Comparison of ENCODE assay signal across 1 cellular context in the genomic region with DNA sequence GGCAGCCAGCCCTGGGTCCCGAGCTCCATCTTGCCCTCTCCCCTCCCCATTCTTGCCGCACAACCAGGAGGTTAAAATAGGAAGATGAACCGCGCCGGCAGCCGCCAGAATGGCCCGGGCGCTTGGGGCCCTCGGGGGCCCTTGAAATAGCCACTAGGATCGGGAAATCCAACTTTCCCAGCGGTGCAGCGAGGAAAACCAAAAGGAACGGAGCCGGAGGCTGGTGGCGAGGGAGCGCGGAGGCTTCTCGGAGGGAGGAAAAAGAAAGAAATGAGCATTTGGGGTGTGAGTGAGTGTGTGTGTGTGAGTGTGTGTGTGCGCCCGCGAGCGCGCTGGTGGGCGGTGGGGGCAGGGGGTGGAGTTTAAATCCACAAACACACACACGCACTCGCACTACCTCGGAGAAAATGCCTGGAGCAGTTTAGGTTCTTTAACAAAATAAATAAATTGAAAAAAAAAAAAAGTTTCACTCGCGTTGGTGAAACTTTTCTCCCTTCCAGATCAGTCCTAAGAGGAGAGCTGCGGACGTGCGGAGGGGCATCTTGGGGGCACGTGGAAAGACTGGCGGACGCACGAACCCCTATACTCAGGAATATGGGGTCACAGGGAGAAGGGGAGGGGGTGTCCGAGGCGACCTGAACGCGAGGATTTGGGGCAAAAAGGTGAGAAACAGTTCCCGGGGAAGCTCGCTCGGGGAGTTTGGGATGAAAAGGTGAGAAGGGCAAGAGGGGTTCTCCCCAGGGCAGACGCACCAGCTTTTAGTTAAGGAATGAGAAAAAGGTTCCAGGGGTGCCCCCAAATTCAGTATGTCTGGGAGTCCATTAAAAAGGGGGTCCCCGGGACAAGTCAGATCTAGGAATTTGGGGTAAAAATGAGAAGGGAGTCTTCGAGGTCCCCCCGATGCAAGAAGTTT.
TF ChIP-seq lines count a peak whose summit lies in the region.

No MANE protein-coding gene starts in this region.

TF ChIP-seq in HEK293, 187 proteins besides CTCF, POLR2A, EP300 and RAD21 (continued from another document and continues in another):
- TF ChIP-seq, protein P1, sequence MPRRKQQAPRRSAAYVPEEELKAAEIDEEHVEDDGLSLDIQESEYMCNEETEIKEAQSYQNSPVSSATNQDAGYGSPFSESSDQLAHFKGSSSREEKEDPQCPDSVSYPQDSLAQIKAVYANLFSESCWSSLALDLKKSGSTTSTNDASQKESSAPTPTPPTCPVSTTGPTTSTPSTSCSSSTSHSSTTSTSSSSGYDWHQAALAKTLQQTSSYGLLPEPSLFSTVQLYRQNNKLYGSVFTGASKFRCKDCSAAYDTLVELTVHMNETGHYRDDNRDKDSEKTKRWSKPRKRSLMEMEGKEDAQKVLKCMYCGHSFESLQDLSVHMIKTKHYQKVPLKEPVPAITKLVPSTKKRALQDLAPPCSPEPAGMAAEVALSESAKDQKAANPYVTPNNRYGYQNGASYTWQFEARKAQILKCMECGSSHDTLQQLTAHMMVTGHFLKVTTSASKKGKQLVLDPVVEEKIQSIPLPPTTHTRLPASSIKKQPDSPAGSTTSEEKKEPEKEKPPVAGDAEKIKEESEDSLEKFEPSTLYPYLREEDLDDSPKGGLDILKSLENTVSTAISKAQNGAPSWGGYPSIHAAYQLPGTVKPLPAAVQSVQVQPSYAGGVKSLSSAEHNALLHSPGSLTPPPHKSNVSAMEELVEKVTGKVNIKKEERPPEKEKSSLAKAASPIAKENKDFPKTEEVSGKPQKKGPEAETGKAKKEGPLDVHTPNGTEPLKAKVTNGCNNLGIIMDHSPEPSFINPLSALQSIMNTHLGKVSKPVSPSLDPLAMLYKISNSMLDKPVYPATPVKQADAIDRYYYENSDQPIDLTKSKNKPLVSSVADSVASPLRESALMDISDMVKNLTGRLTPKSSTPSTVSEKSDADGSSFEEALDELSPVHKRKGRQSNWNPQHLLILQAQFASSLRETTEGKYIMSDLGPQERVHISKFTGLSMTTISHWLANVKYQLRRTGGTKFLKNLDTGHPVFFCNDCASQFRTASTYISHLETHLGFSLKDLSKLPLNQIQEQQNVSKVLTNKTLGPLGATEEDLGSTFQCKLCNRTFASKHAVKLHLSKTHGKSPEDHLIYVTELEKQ (tag by site-specific recombination; IDR thresholded peaks at IDR 0.05; ENCODE audit: borderline replicate concordance) = no peak
- TF ChIP-seq ZNF701 (tag by site-specific recombination; IDR thresholded peaks at IDR 0.05) (no peak), YY1 (tag by site-specific recombination; IDR thresholded peaks at IDR 0.05) (no peak), ZNF571 (tag by site-specific recombination; IDR thresholded peaks at IDR 0.05) (no peak), ZNF132 (tag by site-specific recombination; IDR thresholded peaks at IDR 0.05; ENCODE audit: borderline replicate concordance) (no peak), ZNF596 (tag by site-specific recombination; IDR thresholded peaks at IDR 0.05) (no peak), ZNF24 (tag by site-specific recombination; IDR thresholded peaks at IDR 0.05) (peak; percentile 78), HOXA7 (CRISPR knock-in tag; IDR thresholded peaks at IDR 0.05; ENCODE audit: borderline replicate concordance) (no peak), ZNF660 (tag by site-specific recombination; IDR thresholded peaks at IDR 0.05) (no peak), KLF16 (tag by site-specific recombination; IDR thresholded peaks at IDR 0.05) (peak; percentile 95), ZFP3 (tag by site-specific recombination; IDR thresholded peaks at IDR 0.05; ENCODE audit: low read depth) (no peak), ZNF350 (tag by site-specific recombination; IDR thresholded peaks at IDR 0.05) (no peak), ZNF658 (tag by site-specific recombination; IDR thresholded peaks at IDR 0.05) (no peak), ZNF776 (tag by site-specific recombination; IDR thresholded peaks at IDR 0.05; ENCODE audit: borderline replicate concordance) (0 out of 2 replicates have a peak, but pooled peaks have one; percentile 80), ZNF600 (tag by site-specific recombination; IDR thresholded peaks at IDR 0.05) (no peak; the same call in none of the 2 replicates), ZNF157 (tag by site-specific recombination; IDR thresholded peaks at IDR 0.05) (no peak), MEIS1 (CRISPR knock-in tag; IDR thresholded peaks at IDR 0.05; ENCODE audit: borderline replicate concordance) (no peak), ZBTB17 (tag by site-specific recombination; IDR thresholded peaks at IDR 0.05) (peak; percentile 81), ZNF843 (tag by site-specific recombination; IDR thresholded peaks at IDR 0.05) (no peak), ZNF510 (tag by site-specific recombination; IDR thresholded peaks at IDR 0.05; ENCODE audit: insufficient replicate concordance) (no peak), KLF10 (tag by site-specific recombination; IDR thresholded peaks at IDR 0.05) (no peak), ZNF621 (tag by site-specific recombination; IDR thresholded peaks at IDR 0.05) (no peak), ZNF530 (tag by site-specific recombination; IDR thresholded peaks at IDR 0.05; ENCODE audit: low read depth) (no peak), ZNF423 (tag by site-specific recombination; IDR thresholded peaks at IDR 0.05) (no peak), MZF1 (tag by site-specific recombination; IDR thresholded peaks at IDR 0.05; ENCODE audit: borderline replicate concordance) (no peak), ZNF747 (tag by site-specific recombination; IDR thresholded peaks at IDR 0.05) (no peak), ZNF549 (tag by site-specific recombination; IDR thresholded peaks at IDR 0.05) (no peak), ZNF311 (tag by site-specific recombination; IDR thresholded peaks at IDR 0.05; ENCODE audit: borderline replicate concordance) (no peak), BCL11B (tag by site-specific recombination; IDR thresholded peaks at IDR 0.05; ENCODE audit: low read depth) (no peak)
- TF ChIP-seq, protein P2, sequence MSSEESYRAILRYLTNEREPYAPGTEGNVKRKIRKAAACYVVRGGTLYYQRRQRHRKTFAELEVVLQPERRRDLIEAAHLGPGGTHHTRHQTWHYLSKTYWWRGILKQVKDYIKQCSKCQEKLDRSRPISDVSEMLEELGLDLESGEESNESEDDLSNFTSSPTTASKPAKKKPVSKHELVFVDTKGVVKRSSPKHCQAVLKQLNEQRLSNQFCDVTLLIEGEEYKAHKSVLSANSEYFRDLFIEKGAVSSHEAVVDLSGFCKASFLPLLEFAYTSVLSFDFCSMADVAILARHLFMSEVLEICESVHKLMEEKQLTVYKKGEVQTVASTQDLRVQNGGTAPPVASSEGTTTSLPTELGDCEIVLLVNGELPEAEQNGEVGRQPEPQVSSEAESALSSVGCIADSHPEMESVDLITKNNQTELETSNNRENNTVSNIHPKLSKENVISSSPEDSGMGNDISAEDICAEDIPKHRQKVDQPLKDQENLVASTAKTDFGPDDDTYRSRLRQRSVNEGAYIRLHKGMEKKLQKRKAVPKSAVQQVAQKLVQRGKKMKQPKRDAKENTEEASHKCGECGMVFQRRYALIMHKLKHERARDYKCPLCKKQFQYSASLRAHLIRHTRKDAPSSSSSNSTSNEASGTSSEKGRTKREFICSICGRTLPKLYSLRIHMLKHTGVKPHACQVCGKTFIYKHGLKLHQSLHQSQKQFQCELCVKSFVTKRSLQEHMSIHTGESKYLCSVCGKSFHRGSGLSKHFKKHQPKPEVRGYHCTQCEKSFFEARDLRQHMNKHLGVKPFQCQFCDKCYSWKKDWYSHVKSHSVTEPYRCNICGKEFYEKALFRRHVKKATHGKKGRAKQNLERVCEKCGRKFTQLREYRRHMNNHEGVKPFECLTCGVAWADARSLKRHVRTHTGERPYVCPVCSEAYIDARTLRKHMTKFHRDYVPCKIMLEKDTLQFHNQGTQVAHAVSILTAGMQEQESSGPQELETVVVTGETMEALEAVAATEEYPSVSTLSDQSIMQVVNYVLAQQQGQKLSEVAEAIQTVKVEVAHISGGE (tag by site-specific recombination; conservative IDR thresholded peaks at IDR 0.05; ENCODE audit: low read depth) = 0 out of 2 replicates have a peak, but pooled peaks have one; percentile 17
- TF ChIP-seq, protein P3, sequence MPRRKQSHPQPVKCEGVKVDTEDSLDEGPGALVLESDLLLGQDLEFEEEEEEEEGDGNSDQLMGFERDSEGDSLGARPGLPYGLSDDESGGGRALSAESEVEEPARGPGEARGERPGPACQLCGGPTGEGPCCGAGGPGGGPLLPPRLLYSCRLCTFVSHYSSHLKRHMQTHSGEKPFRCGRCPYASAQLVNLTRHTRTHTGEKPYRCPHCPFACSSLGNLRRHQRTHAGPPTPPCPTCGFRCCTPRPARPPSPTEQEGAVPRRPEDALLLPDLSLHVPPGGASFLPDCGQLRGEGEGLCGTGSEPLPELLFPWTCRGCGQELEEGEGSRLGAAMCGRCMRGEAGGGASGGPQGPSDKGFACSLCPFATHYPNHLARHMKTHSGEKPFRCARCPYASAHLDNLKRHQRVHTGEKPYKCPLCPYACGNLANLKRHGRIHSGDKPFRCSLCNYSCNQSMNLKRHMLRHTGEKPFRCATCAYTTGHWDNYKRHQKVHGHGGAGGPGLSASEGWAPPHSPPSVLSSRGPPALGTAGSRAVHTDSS (tag by site-specific recombination; IDR thresholded peaks at IDR 0.05) = no peak
- TF ChIP-seq, protein P4, sequence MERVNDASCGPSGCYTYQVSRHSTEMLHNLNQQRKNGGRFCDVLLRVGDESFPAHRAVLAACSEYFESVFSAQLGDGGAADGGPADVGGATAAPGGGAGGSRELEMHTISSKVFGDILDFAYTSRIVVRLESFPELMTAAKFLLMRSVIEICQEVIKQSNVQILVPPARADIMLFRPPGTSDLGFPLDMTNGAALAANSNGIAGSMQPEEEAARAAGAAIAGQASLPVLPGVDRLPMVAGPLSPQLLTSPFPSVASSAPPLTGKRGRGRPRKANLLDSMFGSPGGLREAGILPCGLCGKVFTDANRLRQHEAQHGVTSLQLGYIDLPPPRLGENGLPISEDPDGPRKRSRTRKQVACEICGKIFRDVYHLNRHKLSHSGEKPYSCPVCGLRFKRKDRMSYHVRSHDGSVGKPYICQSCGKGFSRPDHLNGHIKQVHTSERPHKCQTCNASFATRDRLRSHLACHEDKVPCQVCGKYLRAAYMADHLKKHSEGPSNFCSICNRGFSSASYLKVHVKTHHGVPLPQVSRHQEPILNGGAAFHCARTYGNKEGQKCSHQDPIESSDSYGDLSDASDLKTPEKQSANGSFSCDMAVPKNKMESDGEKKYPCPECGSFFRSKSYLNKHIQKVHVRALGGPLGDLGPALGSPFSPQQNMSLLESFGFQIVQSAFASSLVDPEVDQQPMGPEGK (tag by site-specific recombination; IDR thresholded peaks at IDR 0.05) = peak; percentile 98
- TF ChIP-seq, protein P5, sequence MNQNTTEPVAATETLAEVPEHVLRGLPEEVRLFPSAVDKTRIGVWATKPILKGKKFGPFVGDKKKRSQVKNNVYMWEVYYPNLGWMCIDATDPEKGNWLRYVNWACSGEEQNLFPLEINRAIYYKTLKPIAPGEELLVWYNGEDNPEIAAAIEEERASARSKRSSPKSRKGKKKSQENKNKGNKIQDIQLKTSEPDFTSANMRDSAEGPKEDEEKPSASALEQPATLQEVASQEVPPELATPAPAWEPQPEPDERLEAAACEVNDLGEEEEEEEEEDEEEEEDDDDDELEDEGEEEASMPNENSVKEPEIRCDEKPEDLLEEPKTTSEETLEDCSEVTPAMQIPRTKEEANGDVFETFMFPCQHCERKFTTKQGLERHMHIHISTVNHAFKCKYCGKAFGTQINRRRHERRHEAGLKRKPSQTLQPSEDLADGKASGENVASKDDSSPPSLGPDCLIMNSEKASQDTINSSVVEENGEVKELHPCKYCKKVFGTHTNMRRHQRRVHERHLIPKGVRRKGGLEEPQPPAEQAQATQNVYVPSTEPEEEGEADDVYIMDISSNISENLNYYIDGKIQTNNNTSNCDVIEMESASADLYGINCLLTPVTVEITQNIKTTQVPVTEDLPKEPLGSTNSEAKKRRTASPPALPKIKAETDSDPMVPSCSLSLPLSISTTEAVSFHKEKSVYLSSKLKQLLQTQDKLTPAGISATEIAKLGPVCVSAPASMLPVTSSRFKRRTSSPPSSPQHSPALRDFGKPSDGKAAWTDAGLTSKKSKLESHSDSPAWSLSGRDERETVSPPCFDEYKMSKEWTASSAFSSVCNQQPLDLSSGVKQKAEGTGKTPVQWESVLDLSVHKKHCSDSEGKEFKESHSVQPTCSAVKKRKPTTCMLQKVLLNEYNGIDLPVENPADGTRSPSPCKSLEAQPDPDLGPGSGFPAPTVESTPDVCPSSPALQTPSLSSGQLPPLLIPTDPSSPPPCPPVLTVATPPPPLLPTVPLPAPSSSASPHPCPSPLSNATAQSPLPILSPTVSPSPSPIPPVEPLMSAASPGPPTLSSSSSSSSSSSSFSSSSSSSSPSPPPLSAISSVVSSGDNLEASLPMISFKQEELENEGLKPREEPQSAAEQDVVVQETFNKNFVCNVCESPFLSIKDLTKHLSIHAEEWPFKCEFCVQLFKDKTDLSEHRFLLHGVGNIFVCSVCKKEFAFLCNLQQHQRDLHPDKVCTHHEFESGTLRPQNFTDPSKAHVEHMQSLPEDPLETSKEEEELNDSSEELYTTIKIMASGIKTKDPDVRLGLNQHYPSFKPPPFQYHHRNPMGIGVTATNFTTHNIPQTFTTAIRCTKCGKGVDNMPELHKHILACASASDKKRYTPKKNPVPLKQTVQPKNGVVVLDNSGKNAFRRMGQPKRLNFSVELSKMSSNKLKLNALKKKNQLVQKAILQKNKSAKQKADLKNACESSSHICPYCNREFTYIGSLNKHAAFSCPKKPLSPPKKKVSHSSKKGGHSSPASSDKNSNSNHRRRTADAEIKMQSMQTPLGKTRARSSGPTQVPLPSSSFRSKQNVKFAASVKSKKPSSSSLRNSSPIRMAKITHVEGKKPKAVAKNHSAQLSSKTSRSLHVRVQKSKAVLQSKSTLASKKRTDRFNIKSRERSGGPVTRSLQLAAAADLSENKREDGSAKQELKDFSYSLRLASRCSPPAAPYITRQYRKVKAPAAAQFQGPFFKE (tag by site-specific recombination; IDR thresholded peaks at IDR 0.05; ENCODE audit: borderline replicate concordance) = no peak
- TF ChIP-seq, protein P6, sequence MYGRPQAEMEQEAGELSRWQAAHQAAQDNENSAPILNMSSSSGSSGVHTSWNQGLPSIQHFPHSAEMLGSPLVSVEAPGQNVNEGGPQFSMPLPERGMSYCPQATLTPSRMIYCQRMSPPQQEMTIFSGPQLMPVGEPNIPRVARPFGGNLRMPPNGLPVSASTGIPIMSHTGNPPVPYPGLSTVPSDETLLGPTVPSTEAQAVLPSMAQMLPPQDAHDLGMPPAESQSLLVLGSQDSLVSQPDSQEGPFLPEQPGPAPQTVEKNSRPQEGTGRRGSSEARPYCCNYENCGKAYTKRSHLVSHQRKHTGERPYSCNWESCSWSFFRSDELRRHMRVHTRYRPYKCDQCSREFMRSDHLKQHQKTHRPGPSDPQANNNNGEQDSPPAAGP (tag by site-specific recombination; IDR thresholded peaks at IDR 0.05) = no peak
- TF ChIP-seq, protein P7, sequence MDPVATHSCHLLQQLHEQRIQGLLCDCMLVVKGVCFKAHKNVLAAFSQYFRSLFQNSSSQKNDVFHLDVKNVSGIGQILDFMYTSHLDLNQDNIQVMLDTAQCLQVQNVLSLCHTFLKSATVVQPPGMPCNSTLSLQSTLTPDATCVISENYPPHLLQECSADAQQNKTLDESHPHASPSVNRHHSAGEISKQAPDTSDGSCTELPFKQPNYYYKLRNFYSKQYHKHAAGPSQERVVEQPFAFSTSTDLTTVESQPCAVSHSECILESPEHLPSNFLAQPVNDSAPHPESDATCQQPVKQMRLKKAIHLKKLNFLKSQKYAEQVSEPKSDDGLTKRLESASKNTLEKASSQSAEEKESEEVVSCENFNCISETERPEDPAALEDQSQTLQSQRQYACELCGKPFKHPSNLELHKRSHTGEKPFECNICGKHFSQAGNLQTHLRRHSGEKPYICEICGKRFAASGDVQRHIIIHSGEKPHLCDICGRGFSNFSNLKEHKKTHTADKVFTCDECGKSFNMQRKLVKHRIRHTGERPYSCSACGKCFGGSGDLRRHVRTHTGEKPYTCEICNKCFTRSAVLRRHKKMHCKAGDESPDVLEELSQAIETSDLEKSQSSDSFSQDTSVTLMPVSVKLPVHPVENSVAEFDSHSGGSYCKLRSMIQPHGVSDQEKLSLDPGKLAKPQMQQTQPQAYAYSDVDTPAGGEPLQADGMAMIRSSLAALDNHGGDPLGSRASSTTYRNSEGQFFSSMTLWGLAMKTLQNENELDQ (tag by site-specific recombination; IDR thresholded peaks at IDR 0.05; ENCODE audit: low read depth) = no peak
